Comparison of ENCODE assay signal across 9 cellular contexts in genomic region chr10:788796-789748, GRCh38.
DNase-seq lines count a peak whose midpoint lies in the region; ATAC-seq, FAIRE-seq and TF ChIP-seq lines count a peak whose summit lies in the region.
"Had no signal": no experiment of that assay in that cellular context is flagged by ENCODE, and none has a peak within 500 bp of the region (broad histone marks: within the 10 kb centered on the region; RNA-seq: fewer than 3 reads in every experiment).

No MANE protein-coding gene starts in this region.

- peak overlapping the region in 1 of 4 experiments; percentile 25; a peak in 1 of 7 replicates for H3K9ac ChIP-seq in H1 (replicated peaks in 1 of 4; ENCODE audit: extremely low read depth in 1 of 4, low read depth in 3 of 4, low read length in 3 of 4)

- peaks cover 14% of the 10 kb centered on the region for H3K4me1 Mint-ChIP-seq in stimulated activated naive CD8-positive, alpha-beta T cell treated with anti-CD3 and anti-CD28 coated beads, Interleukin-15, amount 100 ng/mL, for 72 hours

- H3K79me1 ChIP-seq in H1 (ENCODE audit: low read depth, low read length), result no peaks in the 10 kb centered on the region

- no peak overlapping the region for H3K27ac ChIP-seq in H1 (ENCODE audit: low read depth, low read length)
- H3K27ac ChIP-seq: cardiac muscle cell had no signal

- no peaks in the 10 kb centered on the region for H3K9me3 Mint-ChIP-seq in stimulated activated naive CD8-positive, alpha-beta T cell treated with anti-CD3 and anti-CD28 coated beads, Interleukin-15, amount 100 ng/mL, for 72 hours

- H3K36me3 ChIP-seq in H1 (ENCODE audit: control insufficient read depth in 2 of 4, insufficient read depth in 4 of 4, low read length in 3 of 4), result no peaks in the 10 kb centered on the region
- H3K36me3 ChIP-seq: cardiac muscle cell had no signal

- peaks cover 19% of the 10 kb centered on the region for H3K27me3 Mint-ChIP-seq in stimulated activated naive CD8-positive, alpha-beta T cell treated with anti-CD3 and anti-CD28 coated beads, Interleukin-15, amount 100 ng/mL, for 72 hours

- FAIRE-seq in H1 (lab: Jason Lieb, UNC), result no peak

- peak; percentile 81 to 86 for TF ChIP-seq RAD21 in H1 (IDR thresholded peaks at IDR 0.05 in 1 of 2, conservative IDR thresholded peaks at IDR 0.05 in 1 of 2; ENCODE audit: low read depth in 2 of 2, low read length in 2 of 2)

- H3K4me1 ChIP-seq in H1 (replicated peaks in 1 of 4; ENCODE audit: control insufficient read depth in 3 of 4, insufficient read depth in 4 of 4, low read length in 3 of 4), result peaks cover 0 to 8% (median 1%) of the 10 kb centered on the region in 4 experiments; a peak in 3 of 7 replicates

- no peak overlapping the region for H2BK120ac ChIP-seq in H1 (replicated peaks; ENCODE audit: low read depth, low read length)

- H2BK15ac ChIP-seq in H1 (ENCODE audit: low read length), result no peak overlapping the region

- H4K91ac ChIP-seq in H1 (replicated peaks; ENCODE audit: insufficient read length, low read length), result peak overlapping the region; percentile 98

- peak; percentile 14 for DNase-seq in activated naive CD4-positive, alpha-beta T cell treated with Interleukin-2 at 50 U/mL for 16 hours
- no peak for DNase-seq in activated naive CD4-positive, alpha-beta T cell (lab: John Stamatoyannopoulos, UW)
- peak; percentile 49 for DNase-seq in SK-MEL-5 (ENCODE audit: low read depth, low spot score)
- peak in 1 of 2 experiments; percentile 89 for DNase-seq in H1 (ENCODE audit: low read depth in 1 of 2, low spot score in 2 of 2)
- DNase-seq in lung microvascular endothelial cell (ENCODE audit: low read depth in 2 of 2), result peak; percentile 80 to 91
- DNase-seq in stimulated activated naive CD8-positive, alpha-beta T cell treated with anti-CD3 and anti-CD28 coated beads, Interleukin-15, amount 100 ng/mL, for 72 hours, result peak; percentile 29 to 46
- DNase-seq in DMS114 treated with DMSO at 0.1 percent for 48 hours (lab: John Stamatoyannopoulos, UW; ENCODE audit: unreplicated experiment), result no peak

- peak overlapping the region; percentile 19 to 62 (median 42) for H3K4me3 ChIP-seq in H1 (ENCODE audit: extremely low read depth in 1 of 4, insufficient read depth in 2 of 4, low read depth in 3 of 4, low read length in 4 of 4)
- H3K4me3 ChIP-seq: cardiac muscle cell had no signal

- H3K23ac ChIP-seq in H1 (ENCODE audit: insufficient read length), result no peak overlapping the region

- peak overlapping the region; percentile 52 for H4K5ac ChIP-seq in H1 (ENCODE audit: insufficient read length, low read depth, low read length)

- H3K4ac ChIP-seq in H1 (replicated peaks; ENCODE audit: insufficient read length, low read depth, low read length), result no peak overlapping the region

- H3K27ac Mint-ChIP-seq in stimulated activated naive CD8-positive, alpha-beta T cell treated with anti-CD3 and anti-CD28 coated beads, Interleukin-15, amount 100 ng/mL, for 72 hours, result no peak overlapping the region

- H3K4me2 ChIP-seq in H1 (ENCODE audit: insufficient read depth in 1 of 2, low read depth in 2 of 2, low read length in 2 of 2), result peak overlapping the region; percentile 47 to 73

- H3K4me3 Mint-ChIP-seq in stimulated activated naive CD8-positive, alpha-beta T cell treated with anti-CD3 and anti-CD28 coated beads, Interleukin-15, amount 100 ng/mL, for 72 hours, result peak overlapping the region; percentile 68 to 77

- H2AFZ ChIP-seq in H1 (ENCODE audit: low read length), result peak overlapping the region; percentile 74

- peak in 2 of 3 experiments; percentile 80 to 87; a peak in 3 of 4 replicates for TF ChIP-seq CTCF in H1 (IDR thresholded peaks at IDR 0.05; ENCODE audit: control extremely low read depth in 1 of 3, insufficient read depth in 1 of 3, low read depth in 1 of 3, low read length in 3 of 3)

- TF ChIP-seq POLR2A in H1 (IDR thresholded peaks at IDR 0.05; ENCODE audit: control extremely low read depth in 1 of 2, low read depth in 2 of 2, low read length in 2 of 2), result no peak

- CTCF ChIA-PET in H1 (lab: Charles Lee; ENCODE audit: partially characterized antibody), result interaction anchor here (0.6 to 3.4 kb wide), 70 partner anchors 9 to 559 kb away, joined by 3 to 23 read pairs (median 3); partner anchors contain the start of gene WDR37

- H4K8ac ChIP-seq in H1 (ENCODE audit: extremely low read depth, insufficient read depth, low read length), result peak overlapping the region; percentile 89

- peak overlapping the region; percentile 54 for H3K56ac ChIP-seq in H1 (replicated peaks; ENCODE audit: insufficient read length, low read depth, low read length)

- peaks cover 2 to 18% (median 10%) of the 10 kb centered on the region in 4 experiments; a peak in 6 of 7 replicates for H3K27me3 ChIP-seq in H1 (replicated peaks in 1 of 4; ENCODE audit: control insufficient read depth in 3 of 4, extremely low read depth in 1 of 4, insufficient read depth in 3 of 4, low read length in 3 of 4)

- 37% methylated on average over 49 of the region's 50 CpGs; no CpG with 5 or more reads in 1 of the 2 experiments for WGBS in H1 (ENCODE audit: extremely low coverage in 1 of 2, insufficient coverage in 1 of 2, insufficient read length in 1 of 2, insufficient replicate concordance in 2 of 2, low coverage in 1 of 2, low lambda C conversion rate in 2 of 2, missing lambda C conversion rate in 1 of 2), 2 experiments

- H3K14ac ChIP-seq in H1 (ENCODE audit: insufficient read length), result no peak overlapping the region

- no peak overlapping the region for H2BK12ac ChIP-seq in H1 (ENCODE audit: low read depth, low read length)

- H2BK20ac ChIP-seq in H1 (ENCODE audit: low read length), result no peak overlapping the region

- no peak overlapping the region for H3K18ac ChIP-seq in H1 (ENCODE audit: extremely low read depth, low read length)

- POLR2A ChIA-PET in H1 (lab: Charles Lee; ENCODE audit: partially characterized antibody), result interaction anchor here (0.6 kb wide), 1 partner anchor 274 kb away, joined by 4 read pairs; no protein-coding TSS in a partner anchor

- no peaks in the 10 kb centered on the region for H3K9me3 ChIP-seq in H1 (ENCODE audit: insufficient read depth in 2 of 2, low read depth in 1 of 2, low read length in 1 of 2)

- no peak for TF ChIP-seq EP300 in H1 (IDR thresholded peaks at IDR 0.05; ENCODE audit: borderline replicate concordance in 1 of 2, low read depth in 2 of 2, low read length in 2 of 2)

- H2BK5ac ChIP-seq in H1 (ENCODE audit: low read depth, low read length), result no peak overlapping the region; the same call in 1 of the 2 replicates

- no peaks in the 10 kb centered on the region for H3K79me2 ChIP-seq in H1 (ENCODE audit: control insufficient read depth in 1 of 2, insufficient read depth in 2 of 2, low read length in 2 of 2)

- peaks cover 0 to 2% of the 10 kb centered on the region in 2 experiments for H4K20me1 ChIP-seq in H1 (replicated peaks in 1 of 2; ENCODE audit: control insufficient read depth in 1 of 2, insufficient read depth in 2 of 2, low read length in 2 of 2)

- peaks cover 4% of the 10 kb centered on the region; the same call in 1 of the 2 replicates for H3K23me2 ChIP-seq in H1 (ENCODE audit: low read depth, low read length)

- H2AK5ac ChIP-seq in H1 (ENCODE audit: low read depth, low read length), result no peak overlapping the region

- ATAC-seq in stimulated activated naive CD8-positive, alpha-beta T cell treated with anti-CD3 and anti-CD28 coated beads, Interleukin-15, amount 100 ng/mL, for 72 hours, result peak; percentile 68
- ATAC-seq in HG02763 (IDR thresholded peaks at IDR 0.05; ENCODE audit: unreplicated experiment), result no peak

- in situ Hi-C loops in SK-MEL-5 (cut with HindIII; ENCODE audit: low pct_unique_long_range_greater_than_20kb, low sequenced_read_pairs), result no loop called here

TF ChIP-seq in H1, 55 proteins besides CTCF, POLR2A, EP300 and RAD21:
- peak; percentile 17; the same call in 1 of the 2 replicates for TF ChIP-seq NRF1 (IDR thresholded peaks at IDR 0.05; ENCODE audit: low read depth, low read length)
- no peak for TF ChIP-seq EGR1 (IDR thresholded peaks at IDR 0.05; ENCODE audit: borderline replicate concordance, low read depth, low read length)
- peak; percentile 69 for TF ChIP-seq YY1 (IDR thresholded peaks at IDR 0.05; ENCODE audit: low read depth, low read length)
- TF ChIP-seq MAX (IDR thresholded peaks at IDR 0.05), result peak; percentile 69
- peak; percentile 56 for TF ChIP-seq ASH2L (IDR thresholded peaks at IDR 0.05; ENCODE audit: low read length)
- no peak for TF ChIP-seq JUND (IDR thresholded peaks at IDR 0.05; ENCODE audit: low read length)
- peak; percentile 74 for TF ChIP-seq KDM4A (IDR thresholded peaks at IDR 0.05; ENCODE audit: low read depth, low read length, severe bottlenecking)
- TF ChIP-seq FOSL1 (IDR thresholded peaks at IDR 0.05; ENCODE audit: insufficient read depth, low read depth, low read length), result no peak
- peak; percentile 31; the same call in 1 of the 2 replicates for TF ChIP-seq E2F6 (IDR thresholded peaks at IDR 0.05)
- TF ChIP-seq RBBP5 (IDR thresholded peaks at IDR 0.05; ENCODE audit: borderline replicate concordance, low read depth, low read length), result 0 out of 2 replicates have a peak, but pooled peaks have one; percentile 45
- peak in 1 of 2 experiments; percentile 70; a peak in 1 of 4 replicates for TF ChIP-seq HDAC2 (IDR thresholded peaks at IDR 0.05; ENCODE audit: borderline replicate concordance in 1 of 2, low read depth in 2 of 2, low read length in 2 of 2)
TF ChIP-seq in H1: peak in this region for 8.

Comparison
In these comparisons a context has a peak if more than half of its experiments do, and no peak if none do; other contexts are left out.
1. DNase-seq: peak in activated naive CD4-positive, alpha-beta T cell treated with Interleukin-2 at 50 U/mL for 16 hours (single experiment), SK-MEL-5 (single experiment), lung microvascular endothelial cell (2 of 2) and stimulated activated naive CD8-positive, alpha-beta T cell treated with anti-CD3 and anti-CD28 coated beads, Interleukin-15, amount 100 ng/mL, for 72 hours (2 of 2); none in activated naive CD4-positive, alpha-beta T cell (0 of 4) and DMS114 treated with DMSO at 0.1 percent for 48 hours (single experiment).